ENCODE assay signal across 8 cellular contexts in the genomic region with DNA sequence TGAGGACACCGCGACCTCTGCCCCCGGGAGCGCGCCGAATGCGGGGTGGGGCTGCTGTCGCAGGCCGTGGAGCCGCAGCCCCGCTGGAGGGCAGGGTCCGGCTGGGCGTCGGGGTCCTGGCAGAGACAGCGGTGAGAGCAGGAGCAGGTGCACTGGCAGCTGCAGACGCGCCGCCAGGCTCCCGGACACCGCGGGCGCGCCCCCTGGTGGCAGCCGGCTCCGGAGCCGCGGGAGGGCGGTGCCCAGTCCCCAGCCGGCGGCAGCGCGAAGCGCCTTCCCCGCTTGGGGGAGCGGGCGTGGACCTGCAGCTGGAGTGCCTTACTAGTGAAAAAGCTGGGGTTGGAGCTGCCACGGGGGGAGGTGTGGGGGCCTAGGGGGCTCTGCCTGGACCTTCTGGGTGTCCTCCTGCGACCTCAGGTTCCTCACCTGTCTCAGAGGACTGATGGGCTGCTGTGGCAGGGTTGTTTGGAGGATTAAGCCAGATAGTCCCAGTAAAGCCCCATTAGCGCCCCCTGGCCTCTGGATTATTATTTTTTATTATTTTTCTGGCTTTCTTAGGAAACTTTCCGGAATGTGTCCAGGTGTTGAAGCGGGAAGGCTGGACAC.
DNase-seq lines count a peak whose midpoint lies in the region; ATAC-seq and TF ChIP-seq lines count a peak whose summit lies in the region.
"Not testable (repeated sequence)": the region's sequence is repeated elsewhere in the genome, so short reads cannot be mapped to it uniquely, and the experiment has no call there.

No MANE protein-coding gene starts in this region.

- peaks cover 11% of the 10 kb centered on the region for H3K27me3 Mint-ChIP-seq in T-helper 2 cell treated with Interferon-gamma antibody and Interleukin-4, amounts not matched to agents 5 μg/mL and 100 μg/mL, for 36 hours (ENCODE audit: low read depth)

- POLR2A ChIA-PET in GM10248 (lab: Yijun Ruan, JAX), result not testable (repeated sequence)
- POLR2A ChIA-PET in HEK293 (lab: Yijun Ruan, JAX), result interaction anchor here (1.4 kb wide), 1 partner anchor 120 kb away, joined by 6 read pairs; no protein-coding TSS in a partner anchor

- DNase-seq in GM10248 (ENCODE audit: extremely low spot score) (peak; percentile 77), LNCaP clone FGC (ENCODE audit: low read depth) (peak; percentile 7), anterior cingulate cortex (lab: John Stamatoyannopoulos, UW) (peak in 39 of 58 donors; percentile 8 to 58 (median 28)), left cardiac atrium (peak; percentile 58), prostate gland (ENCODE audit: low spot score) (peak; percentile 56)
- peak; percentile 64 for DNase-seq in T-helper 2 cell treated with Interferon-gamma antibody and Interleukin-4, amounts not matched to agents 5 μg/mL and 100 μg/mL, for 36 hours (ENCODE audit: low spot score)
- DNase-seq in tibial artery, result not testable (repeated sequence)

- H3K27ac ChIP-seq in HEK293 (ENCODE audit: extremely low read depth, low read depth, low read length); tibial artery: not testable (repeated sequence)
- H3K27ac ChIP-seq in prostate gland, result peak overlapping the region; percentile 10 to 31

- peak overlapping the region; percentile 58 for H3K4me3 Mint-ChIP-seq in T-helper 2 cell treated with Interferon-gamma antibody and Interleukin-4, amounts not matched to agents 5 μg/mL and 100 μg/mL, for 36 hours

- under 1% methylated on average over 18 of the region's 41 CpGs for WGBS in prostate gland

- not testable (repeated sequence) for H3K27me3 ChIP-seq in prostate gland (replicated peaks; ENCODE audit: insufficient read depth); tibial artery

- H3K4me1 Mint-ChIP-seq in T-helper 2 cell treated with Interferon-gamma antibody and Interleukin-4, amounts not matched to agents 5 μg/mL and 100 μg/mL, for 36 hours (ENCODE audit: low read depth), result not testable (repeated sequence)

- H3K9me3 Mint-ChIP-seq in T-helper 2 cell treated with Interferon-gamma antibody and Interleukin-4, amounts not matched to agents 5 μg/mL and 100 μg/mL, for 36 hours, result not testable (repeated sequence)

- not testable (repeated sequence) for H3K27ac Mint-ChIP-seq in T-helper 2 cell treated with Interferon-gamma antibody and Interleukin-4, amounts not matched to agents 5 μg/mL and 100 μg/mL, for 36 hours

- H3K4me3 ChIP-seq in HEK293 (ENCODE audit: low read depth, low read length) (peak overlapping the region; percentile 56), LNCaP clone FGC (ENCODE audit: low read depth, low read length) (peak overlapping the region; percentile 50), prostate gland (peak overlapping the region; percentile 22 to 38), tibial artery (peak overlapping the region in 1 of 2 donors; percentile 38)

- not testable (repeated sequence) for TF ChIP-seq POLR2A in prostate gland (IDR thresholded peaks at IDR 0.05)

- peak; percentile 92 to 95 for ATAC-seq in left cardiac atrium

- not testable (repeated sequence) for H3K4me1 ChIP-seq in HEK293 (ENCODE audit: control insufficient read depth, insufficient read depth, low read length); prostate gland (replicated peaks)
- peaks cover 0 to 14% (median 13%) of the 10 kb centered on the region in 4 donors for H3K4me1 ChIP-seq in tibial artery

- H3K36me3 ChIP-seq in HEK293 (ENCODE audit: control insufficient read depth in 2 of 2, insufficient read depth in 1 of 2, low read length in 2 of 2); prostate gland; tibial artery: not testable (repeated sequence)

- TF ChIP-seq CTCF in GM10248 (IDR thresholded peaks at IDR 0.05; ENCODE audit: control extremely low read depth, extremely low read depth, low read depth, missing control alignments), result peak; percentile 88
- TF ChIP-seq CTCF in HEK293 (tag by site-specific recombination; IDR thresholded peaks at IDR 0.05), result peak; percentile 10; the same call in 1 of the 2 replicates
- peak; percentile 71 for TF ChIP-seq CTCF in LNCaP clone FGC (IDR thresholded peaks at IDR 0.05; ENCODE audit: control insufficient read depth, extremely low read depth, insufficient read depth)
- peak; percentile 67 to 86 (median 76) for TF ChIP-seq CTCF in prostate gland (IDR thresholded peaks at IDR 0.05)
- peak; percentile 57 to 78 for TF ChIP-seq CTCF in tibial artery (IDR thresholded peaks at IDR 0.05)

- H3K9me3 ChIP-seq in HEK293 (ENCODE audit: control insufficient read depth, insufficient read depth, low read depth, low read length); prostate gland; tibial artery: not testable (repeated sequence)

- not testable (repeated sequence) for H3K36me3 Mint-ChIP-seq in T-helper 2 cell treated with Interferon-gamma antibody and Interleukin-4, amounts not matched to agents 5 μg/mL and 100 μg/mL, for 36 hours (ENCODE audit: low read depth)

- intact Hi-C loops in left cardiac atrium (cut with DNase I) (loop anchor here in 1 of 2 donors (10.0 kb wide), 1 partner anchor 127 kb away; no protein-coding TSS in a partner anchor), tibial artery (cut with DNase I; ENCODE audit: low total_unique reads) (loop anchor here (2.0 kb wide), 1 partner anchor 127 kb away; no protein-coding TSS in a partner anchor)
- intact Hi-C loops in prostate gland (cut with DNase I), result not testable (repeated sequence)

- CTCF ChIA-PET in GM10248 (lab: Yijun Ruan, JAX) (interaction anchor here (0.7 to 2.3 kb wide), 16 partner anchors 10 to 741 kb away, joined by 3 to 30 read pairs (median 4); no protein-coding TSS in a partner anchor), HEK293 (lab: Yijun Ruan, JAX) (interaction anchor here (0.6 to 2.8 kb wide), 8 partner anchors 14 to 669 kb away, joined by 3 to 18 read pairs (median 4); no protein-coding TSS in a partner anchor)

TF ChIP-seq in HEK293, 187 proteins besides CTCF, POLR2A, EP300 and RAD21:
- peak; percentile 74 for TF ChIP-seq ZSCAN30 (tag by site-specific recombination; IDR thresholded peaks at IDR 0.05)
- peak; percentile 26; the same call in 1 of the 2 replicates for TF ChIP-seq GLIS2 (tag by site-specific recombination; IDR thresholded peaks at IDR 0.05)
- TF ChIP-seq, protein P1, sequence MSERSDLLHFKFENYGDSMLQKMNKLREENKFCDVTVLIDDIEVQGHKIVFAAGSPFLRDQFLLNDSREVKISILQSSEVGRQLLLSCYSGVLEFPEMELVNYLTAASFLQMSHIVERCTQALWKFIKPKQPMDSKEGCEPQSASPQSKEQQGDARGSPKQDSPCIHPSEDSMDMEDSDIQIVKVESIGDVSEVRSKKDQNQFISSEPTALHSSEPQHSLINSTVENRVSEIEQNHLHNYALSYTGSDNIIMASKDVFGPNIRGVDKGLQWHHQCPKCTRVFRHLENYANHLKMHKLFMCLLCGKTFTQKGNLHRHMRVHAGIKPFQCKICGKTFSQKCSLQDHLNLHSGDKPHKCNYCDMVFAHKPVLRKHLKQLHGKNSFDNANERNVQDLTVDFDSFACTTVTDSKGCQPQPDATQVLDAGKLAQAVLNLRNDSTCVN (tag by site-specific recombination; optimal IDR thresholded peaks at IDR 0.05), result peak; percentile 33
- 0 out of 2 replicates have a peak, but pooled peaks have one; percentile 6 for TF ChIP-seq IKZF3 (tag by site-specific recombination; IDR thresholded peaks at IDR 0.05)

Comparison
In these comparisons a context has a peak if more than half of its experiments do, and no peak if none do; other contexts are left out.
1. CTCF ChIP-seq: peak in every context shown above with its lines; median percentile 88 in GM10248; 76 in prostate gland; 71 in LNCaP clone FGC; 68 in tibial artery; 10 in HEK293.